Comparison of ENCODE assay signal across 1 cellular context in genomic region chr16:73151225-73151624, GRCh38.
TF ChIP-seq lines count a peak whose summit lies in the region.

No MANE protein-coding gene starts in this region.

TF ChIP-seq in H1, 55 proteins besides CTCF, POLR2A, EP300 and RAD21:
- TF ChIP-seq TEAD4 (IDR thresholded peaks at IDR 0.05; ENCODE audit: low read depth, low read length), result peak; percentile 73
- 0 out of 2 replicates have a peak, but pooled peaks have one; percentile 47 for TF ChIP-seq SP1 (IDR thresholded peaks at IDR 0.05; ENCODE audit: low read depth, low read length)
- TF ChIP-seq SRF (IDR thresholded peaks at IDR 0.05; ENCODE audit: low read depth, low read length), result no peak
